ENCODE assay signal across 1 cellular context in genomic region chr2:43190305-43191052, GRCh38.
TF ChIP-seq lines count a peak whose summit lies in the region.

No MANE protein-coding gene starts in this region.

TF ChIP-seq in K562, 482 proteins besides CTCF, POLR2A, EP300 and RAD21 (continued from another document and continues in another):
- no peak for TF ChIP-seq FOXK1 (CRISPR knock-in tag; IDR thresholded peaks at IDR 0.05; ENCODE audit: borderline replicate concordance)
- no peak for TF ChIP-seq SFPQ (IDR thresholded peaks at IDR 0.05; ENCODE audit: low read depth, low read length)
- peak; percentile 81 for TF ChIP-seq MTA2 (IDR thresholded peaks at IDR 0.05; ENCODE audit: low read depth)
- TF ChIP-seq TSHZ1 (CRISPR knock-in tag; IDR thresholded peaks at IDR 0.05): no peak; the same call in 1 of the 2 replicates
- peak in 2 of 3 experiments; percentile 18 to 74; a peak in 3 of 6 replicates for TF ChIP-seq ZBTB11 (CRISPR knock-in tag; IDR thresholded peaks at IDR 0.05)
- TF ChIP-seq ZNF384 (IDR thresholded peaks at IDR 0.05; ENCODE audit: low read depth, low read length): 0 out of 2 replicates have a peak, but pooled peaks have one; percentile 24
- peak; percentile 70; the same call in 1 of the 2 replicates for TF ChIP-seq ZBED1 (IDR thresholded peaks at IDR 0.05)
- TF ChIP-seq HDAC8 (tag; IDR thresholded peaks at IDR 0.05): no peak
- no peak for TF ChIP-seq ZNF512 (tag; IDR thresholded peaks at IDR 0.05)
- TF ChIP-seq ILK (tag; IDR thresholded peaks at IDR 0.05; ENCODE audit: borderline replicate concordance, low read depth): no peak
- peak; percentile 83; the same call in 1 of the 2 replicates for TF ChIP-seq GATAD2A (IDR thresholded peaks at IDR 0.05)
- TF ChIP-seq MED1 (CRISPR knock-in tag; IDR thresholded peaks at IDR 0.05; ENCODE audit: borderline replicate concordance): no peak
- no peak for TF ChIP-seq ZNF280A (IDR thresholded peaks at IDR 0.05; ENCODE audit: low read depth, partially characterized antibody)
- no peak for TF ChIP-seq ETV1 (tag; conservative IDR thresholded peaks at IDR 0.05; ENCODE audit: low read depth)
- TF ChIP-seq SNAPC5 (CRISPR knock-in tag; IDR thresholded peaks at IDR 0.05): no peak
- no peak for TF ChIP-seq SMAD1 (IDR thresholded peaks at IDR 0.05; ENCODE audit: low read depth, low read length, partially characterized antibody)
- TF ChIP-seq ZNF766 (CRISPR knock-in tag; conservative IDR thresholded peaks at IDR 0.05): peak; percentile 35; the same call in 1 of the 2 replicates
- no peak for TF ChIP-seq SAFB (IDR thresholded peaks at IDR 0.05; ENCODE audit: borderline replicate concordance, low read depth, low read length)
- no peak; the same call in 1 of the 2 replicates for TF ChIP-seq KLF6 (CRISPR knock-in tag; IDR thresholded peaks at IDR 0.05; ENCODE audit: borderline replicate concordance)
- no peak for TF ChIP-seq ELK3 (CRISPR knock-in tag; IDR thresholded peaks at IDR 0.05)
- TF ChIP-seq ZBTB33 (CRISPR knock-in tag; IDR thresholded peaks at IDR 0.05): no peak
- no peak for TF ChIP-seq SRSF7 (optimal IDR thresholded peaks at IDR 0.05; ENCODE audit: low read depth, low read length)
- no peak for TF ChIP-seq KAT8 (IDR thresholded peaks at IDR 0.05; ENCODE audit: low read depth)
- TF ChIP-seq GATAD2B (IDR thresholded peaks at IDR 0.05; ENCODE audit: borderline replicate concordance): peak; percentile 88
- TF ChIP-seq MXI1 (IDR thresholded peaks at IDR 0.05; ENCODE audit: low read depth, low read length): no peak
- peak in 1 of 2 experiments; percentile 5 for TF ChIP-seq E2F6 (IDR thresholded peaks at IDR 0.05; ENCODE audit: borderline replicate concordance in 1 of 2, extremely low read depth in 1 of 2, insufficient read depth in 1 of 2, insufficient read length in 1 of 2, low read depth in 1 of 2, low read length in 1 of 2, poor library complexity in 1 of 2, severe bottlenecking in 1 of 2)
- TF ChIP-seq MAFK (IDR thresholded peaks at IDR 0.05; ENCODE audit: low read length): no peak
- no peak for TF ChIP-seq PTBP1 (IDR thresholded peaks at IDR 0.05; ENCODE audit: low read depth, low read length)
- TF ChIP-seq NBN (IDR thresholded peaks at IDR 0.05; ENCODE audit: low read depth): no peak
- TF ChIP-seq BDP1 (IDR thresholded peaks at IDR 0.05; ENCODE audit: insufficient read depth, insufficient read length): no peak
- no peak for TF ChIP-seq SPI1 (IDR thresholded peaks at IDR 0.05; ENCODE audit: borderline replicate concordance, low read depth, low read length)
- TF ChIP-seq ZBTB7A (IDR thresholded peaks at IDR 0.05; ENCODE audit: borderline replicate concordance, control insufficient read depth, low read depth, low read length): peak; percentile 95
- TF ChIP-seq FOSL1 (tag; conservative IDR thresholded peaks at IDR 0.05): 0 out of 2 replicates have a peak, but pooled peaks have one; percentile 12
- no peak for TF ChIP-seq AFF1 (IDR thresholded peaks at IDR 0.05; ENCODE audit: low read depth in 1 of 2, partially characterized antibody in 2 of 2)
- no peak for TF ChIP-seq BCOR (IDR thresholded peaks at IDR 0.05)
- no peak for TF ChIP-seq MCM5 (IDR thresholded peaks at IDR 0.05; ENCODE audit: low read depth)
